8 cellular contexts compared by ENCODE assay signal in genomic region chr12:104930388-104931326, GRCh38. TPM values are rescaled to one million over a fixed set of nuclear protein-coding genes. Genes with fewer than 3 reads are reported as not detected.
DNase-seq lines count a peak whose midpoint lies in the region; ATAC-seq, FAIRE-seq and TF ChIP-seq lines count a peak whose summit lies in the region.
"Had no signal": no experiment of that assay in that cellular context is flagged by ENCODE, and none has a peak within 500 bp of the region (broad histone marks: within the 10 kb centered on the region; RNA-seq: fewer than 3 reads in every experiment).

No MANE protein-coding gene starts in this region.

- CTCF ChIA-PET in T-cell (lab: Charles Lee), result no interaction called here

- POLR2A ChIA-PET in T-cell (lab: Charles Lee), result interaction anchor here in 1 of 2 donors (0.6 to 0.8 kb wide), 2 partner anchors 9 to 11 kb away, joined by 3 to 4 read pairs; no protein-coding TSS in a partner anchor

- H3K4me3 ChIP-seq in prostate gland, result no peak overlapping the region

- no peak for TF ChIP-seq POLR2A in prostate gland (IDR thresholded peaks at IDR 0.05)

- peak; percentile 96 for FAIRE-seq in GM19239 (lab: Jason Lieb, UNC)

- no peak for TF ChIP-seq CTCF in prostate gland (IDR thresholded peaks at IDR 0.05)
- TF ChIP-seq CTCF in mesothelial cell of epicardium (IDR thresholded peaks at IDR 0.05; ENCODE audit: unreplicated experiment), result no peak

- H3K36me3 Mint-ChIP-seq in T-cell, result no peaks in the 10 kb centered on the region
- H3K36me3 Mint-ChIP-seq in mesothelial cell of epicardium, result no peaks in the 10 kb centered on the region

- H3K27me3 ChIP-seq in prostate gland (replicated peaks; ENCODE audit: insufficient read depth), result no peaks in the 10 kb centered on the region

- no peak overlapping the region for H3K27ac ChIP-seq in prostate gland

- peaks cover 0 to 4% (median 1%) of the 10 kb centered on the region in 3 donors for H3K4me1 Mint-ChIP-seq in T-cell
- no peaks in the 10 kb centered on the region for H3K4me1 Mint-ChIP-seq in mesothelial cell of epicardium

- H3K27me3 Mint-ChIP-seq in T-cell (no peaks in the 10 kb centered on the region), mesothelial cell of epicardium (ENCODE audit: low read depth) (no peaks in the 10 kb centered on the region)

- intact Hi-C loops in prostate gland (cut with DNase I), result no loop called here

- WGBS in prostate gland, result 87% methylated on average over 4 of the region's 4 CpGs

- no peaks in the 10 kb centered on the region for H3K36me3 ChIP-seq in prostate gland

- no peaks in the 10 kb centered on the region for H3K9me3 Mint-ChIP-seq in T-cell
- no peaks in the 10 kb centered on the region for H3K9me3 Mint-ChIP-seq in mesothelial cell of epicardium

- H3K27ac Mint-ChIP-seq in T-cell (no peak overlapping the region), mesothelial cell of epicardium (no peak overlapping the region)

- no peak overlapping the region for H3K4me3 Mint-ChIP-seq in T-cell
- no peak overlapping the region for H3K4me3 Mint-ChIP-seq in mesothelial cell of epicardium

- no peaks in the 10 kb centered on the region for H3K9me3 ChIP-seq in prostate gland

- DNase-seq in GM19239 (ENCODE audit: insufficient read length, low spot score) (peak; percentile 15), prostate gland (ENCODE audit: low spot score) (no peak), T-cell (no peak), mesothelial cell of epicardium (ENCODE audit: low spot score in 2 of 2, unreplicated experiment in 2 of 2) (no peak)
- DNase-seq in activated T-helper 9 cell treated with anti-CD3 and anti-CD28 coated beads, Interleukin-2, amount 50 U/mL, for 16 hours (ENCODE audit: low read depth), result peak; percentile 13
- peak; percentile 22 to 35 (median 33) for DNase-seq in stimulated activated CD4-positive, alpha-beta T cell treated with anti-CD3 and anti-CD28 coated beads, TNF-alpha, amount 100 ng/mL, for 48 hours (ENCODE audit: low read depth in 3 of 3)
- DNase-seq: NCI-H510A had no signal

- H3K4me1 ChIP-seq in prostate gland (replicated peaks), result no peaks in the 10 kb centered on the region

- ATAC-seq in HG02938 (IDR thresholded peaks at IDR 0.05; ENCODE audit: unreplicated experiment) (peak; percentile 93), T-cell (replicated peaks in 1 of 4) (no peak)

RNA-seq across cellular contexts. Expression of gene SLC41A2, which starts 27.4 kb away (rescaled TPM):
- total RNA-seq in prostate gland, result 10 to 100 TPM; 10.3 to 18.7 TPM
- 1 to 10 TPM; 2.4 to 3.8 (median 3.4) TPM for total RNA-seq in T-cell
- 5.9 to 10.1 TPM (median 6.9 TPM) in 3 replicates for total RNA-seq in mesothelial cell of epicardium

RNA-seq across cellular contexts. Expression of gene NOPCHAP1, which starts 55.5 kb away (rescaled TPM):
- total RNA-seq in prostate gland (1 to 10 TPM; 2.8 to 6.5 TPM), T-cell (10 to 100 TPM; 11.4 to 15.5 (median 14.9) TPM), mesothelial cell of epicardium (17.1 to 22.8 TPM (median 18.6 TPM) in 3 replicates)

Comparison
In these comparisons a context has a peak if more than half of its experiments do, and no peak if none do; other contexts are left out.
1. DNase-seq: peak in GM19239 (single experiment), activated T-helper 9 cell treated with anti-CD3 and anti-CD28 coated beads, Interleukin-2, amount 50 U/mL, for 16 hours (single experiment) and stimulated activated CD4-positive, alpha-beta T cell treated with anti-CD3 and anti-CD28 coated beads, TNF-alpha, amount 100 ng/mL, for 48 hours (3 of 3); none in prostate gland (single experiment), T-cell (0 of 34) and mesothelial cell of epicardium (0 of 2).